8 cellular contexts compared by ENCODE assay signal in genomic region chr18:61551586-61551985, GRCh38.
DNase-seq lines count a peak whose midpoint lies in the region; ATAC-seq and TF ChIP-seq lines count a peak whose summit lies in the region.

No MANE protein-coding gene starts in this region.

- H3K27ac Mint-ChIP-seq in activated CD8-positive, alpha-beta memory T cell treated with anti-CD3 and anti-CD28 coated beads, Interleukin-2, amount 10 ng/mL, durations not matched to agents 7 days and 5 days, result no peak overlapping the region

- H3K9me3 Mint-ChIP-seq in activated CD8-positive, alpha-beta memory T cell treated with anti-CD3 and anti-CD28 coated beads, Interleukin-2, amount 10 ng/mL, durations not matched to agents 7 days and 5 days (ENCODE audit: low read depth), result no peaks in the 10 kb centered on the region

- peaks cover 6% of the 10 kb centered on the region for H3K4me1 Mint-ChIP-seq in activated CD8-positive, alpha-beta memory T cell treated with anti-CD3 and anti-CD28 coated beads, Interleukin-2, amount 10 ng/mL, durations not matched to agents 7 days and 5 days

- no peak overlapping the region for H3K4me3 ChIP-seq in cardiac fibroblast (replicated peaks in 1 of 2; ENCODE audit: low read depth in 2 of 2, low read length in 2 of 2)
- no peak overlapping the region for H3K4me3 ChIP-seq in upper lobe of right lung

- no peak overlapping the region for H3K4me3 Mint-ChIP-seq in activated CD8-positive, alpha-beta memory T cell treated with anti-CD3 and anti-CD28 coated beads, Interleukin-2, amount 10 ng/mL, durations not matched to agents 7 days and 5 days

- H3K36me3 Mint-ChIP-seq in activated CD8-positive, alpha-beta memory T cell treated with anti-CD3 and anti-CD28 coated beads, Interleukin-2, amount 10 ng/mL, durations not matched to agents 7 days and 5 days, result no peaks in the 10 kb centered on the region

- H3K9me3 ChIP-seq in upper lobe of right lung, result no peaks in the 10 kb centered on the region

- no peaks in the 10 kb centered on the region for H3K27me3 Mint-ChIP-seq in activated CD8-positive, alpha-beta memory T cell treated with anti-CD3 and anti-CD28 coated beads, Interleukin-2, amount 10 ng/mL, durations not matched to agents 7 days and 5 days

- H3K27me3 ChIP-seq in upper lobe of right lung, result no peaks in the 10 kb centered on the region

- intact Hi-C loops in upper lobe of right lung (cut with DNase I), result loop anchor here (10.0 kb wide), 1 partner anchor 583 kb away; no protein-coding TSS in a partner anchor

- CTCF ChIA-PET in activated CD8-positive, alpha-beta memory T cell treated with anti-CD3 and anti-CD28 coated beads, Interleukin-2, amount 10 ng/mL, durations not matched to agents 7 days and 5 days (lab: Charles Lee), result interaction anchor here (1.0 to 1.7 kb wide), 2 partner anchors 19 to 580 kb away, joined by 3 to 5 read pairs; no protein-coding TSS in a partner anchor

- no peaks in the 10 kb centered on the region for H3K4me1 ChIP-seq in upper lobe of right lung

- ATAC-seq in GM19395 (IDR thresholded peaks at IDR 0.05; ENCODE audit: unreplicated experiment) (peak; percentile 84), upper lobe of right lung (peak; percentile 83)
- no peak for ATAC-seq in activated CD8-positive, alpha-beta memory T cell treated with anti-CD3 and anti-CD28 coated beads, Interleukin-2, amount 10 ng/mL, durations not matched to agents 7 days and 5 days

- TF ChIP-seq CTCF in cardiac fibroblast (IDR thresholded peaks at IDR 0.05; ENCODE audit: low read depth, low read length) (peak; percentile 96), upper lobe of right lung (IDR thresholded peaks at IDR 0.05) (peak; percentile 88)

- H3K27ac ChIP-seq in upper lobe of right lung, result no peak overlapping the region

- H3K36me3 ChIP-seq in upper lobe of right lung, result no peaks in the 10 kb centered on the region

- DNase-seq in DMS53 treated with DMSO at 0.1 percent for 48 hours (lab: John Stamatoyannopoulos, UW; ENCODE audit: unreplicated experiment) (peak; percentile 88), HS-27A (ENCODE audit: low read depth) (peak; percentile 53), NCI-H82 treated with DMSO at 0.1 percent for 48 hours (lab: John Stamatoyannopoulos, UW; ENCODE audit: unreplicated experiment) (peak; percentile 51), cardiac fibroblast (ENCODE audit: low read depth in 2 of 2) (peak; percentile 91 to 93), kidney tubule cell (ENCODE audit: low spot score) (peak; percentile 78), upper lobe of right lung (no peak)
- DNase-seq in activated CD8-positive, alpha-beta memory T cell treated with anti-CD3 and anti-CD28 coated beads, Interleukin-2, amount 10 ng/mL, durations not matched to agents 7 days and 5 days, result no peak

Comparison
In these comparisons a context has a peak if more than half of its experiments do, and no peak if none do; other contexts are left out.
1. DNase-seq: peak in DMS53 treated with DMSO at 0.1 percent for 48 hours (single experiment), HS-27A (single experiment), NCI-H82 treated with DMSO at 0.1 percent for 48 hours (single experiment), cardiac fibroblast (2 of 2) and kidney tubule cell (single experiment); none in upper lobe of right lung (single experiment) and activated CD8-positive, alpha-beta memory T cell treated with anti-CD3 and anti-CD28 coated beads, Interleukin-2, amount 10 ng/mL, durations not matched to agents 7 days and 5 days (single experiment).